ENCODE assay signal across 9 cellular contexts in genomic region chr7:98250789-98251188, GRCh38. TPM values are rescaled to one million over a fixed set of nuclear protein-coding genes. Genes with fewer than 3 reads are reported as not detected.
DNase-seq lines count a peak whose midpoint lies in the region; ATAC-seq, FAIRE-seq and TF ChIP-seq lines count a peak whose summit lies in the region.
"Had no signal": no experiment of that assay in that cellular context is flagged by ENCODE, and none has a peak within 500 bp of the region (broad histone marks: within the 10 kb centered on the region; RNA-seq: fewer than 3 reads in every experiment).

No MANE protein-coding gene starts in this region.

- H3K27ac Mint-ChIP-seq in activated CD8-positive, alpha-beta T cell treated with anti-CD3 and anti-CD28 coated beads, Interleukin-2, amount 10 ng/mL, durations not matched to agents 7 days and 5 days = peak overlapping the region; percentile 98

- ATAC-seq in A549 = no peak
- ATAC-seq in activated CD8-positive, alpha-beta T cell treated with anti-CD3 and anti-CD28 coated beads, Interleukin-2, amount 10 ng/mL, durations not matched to agents 7 days and 5 days = peak; percentile 29
- ATAC-seq in gastroesophageal sphincter = no peak
- ATAC-seq in GM19324 (IDR thresholded peaks at IDR 0.05; ENCODE audit: low FRiP score, unreplicated experiment) = no peak

- H3K27me3 ChIP-seq in gastroesophageal sphincter = no peaks in the 10 kb centered on the region

- H3K27ac ChIP-seq in A549 (peak overlapping the region in 1 of 2 experiments; percentile 53; a peak in 2 of 6 replicates), HEK293 (ENCODE audit: extremely low read depth, low read depth, low read length) (no peak overlapping the region), gastroesophageal sphincter (peak overlapping the region in 3 of 4 donors; percentile 36 to 87 (median 87))

- no peak for TF ChIP-seq POLR2A in A549 (IDR thresholded peaks at IDR 0.05; ENCODE audit: low read length)
- TF ChIP-seq POLR2A in gastroesophageal sphincter (IDR thresholded peaks at IDR 0.05) = no peak

- DNase-seq in A549 (ENCODE audit: low read depth in 1 of 2, low spot score in 1 of 2) = no peak
- DNase-seq in activated CD8-positive, alpha-beta T cell treated with anti-CD3 and anti-CD28 coated beads, Interleukin-2, amount 10 ng/mL, durations not matched to agents 7 days and 5 days = peak; percentile 78
- DNase-seq in stimulated activated CD4-positive, alpha-beta T cell treated with anti-CD3 and anti-CD28 coated beads, Interleukin-4, amount 100 ng/mL, for 48 hours (ENCODE audit: low read depth in 2 of 2) = peak; percentile 14 to 19
- DNase-seq in hypothalamus (lab: John Stamatoyannopoulos, UW) = no peak
- DNase-seq in NCI-H1436 (lab: John Stamatoyannopoulos, UW) = no peak

- peaks cover 59% of the 10 kb centered on the region for H3K4me1 Mint-ChIP-seq in activated CD8-positive, alpha-beta T cell treated with anti-CD3 and anti-CD28 coated beads, Interleukin-2, amount 10 ng/mL, durations not matched to agents 7 days and 5 days (ENCODE audit: low read depth)

- H3K4me2 ChIP-seq in A549 = peak overlapping the region; percentile 84

- no peaks in the 10 kb centered on the region for H3K9me3 ChIP-seq in A549
- H3K9me3 ChIP-seq in HEK293 (ENCODE audit: control insufficient read depth, insufficient read depth, low read depth, low read length) = no peaks in the 10 kb centered on the region
- H3K9me3 ChIP-seq in gastroesophageal sphincter = no peaks in the 10 kb centered on the region

- POLR2A ChIA-PET in A549 (lab: Yijun Ruan, JAX) (no interaction called here), HEK293 (lab: Yijun Ruan, JAX) (no interaction called here)
- POLR2A ChIA-PET in activated CD8-positive, alpha-beta T cell treated with anti-CD3 and anti-CD28 coated beads, Interleukin-2, amount 10 ng/mL, durations not matched to agents 7 days and 5 days (lab: Charles Lee) = interaction anchor here (0.7 to 1.8 kb wide), 4 partner anchors 30 to 145 kb away, joined by 3 to 10 read pairs (median 4); partner anchors contain the start of gene LMTK2

- H3K4me1 ChIP-seq in A549 (peaks cover 17% of the 10 kb centered on the region), HEK293 (ENCODE audit: control insufficient read depth, insufficient read depth, low read length) (peaks cover 2% of the 10 kb centered on the region; the same call in 1 of the 2 replicates), gastroesophageal sphincter (peaks cover 0 to 56% (median 19%) of the 10 kb centered on the region in 3 donors)

- H3K4me3 Mint-ChIP-seq in activated CD8-positive, alpha-beta T cell treated with anti-CD3 and anti-CD28 coated beads, Interleukin-2, amount 10 ng/mL, durations not matched to agents 7 days and 5 days = peak overlapping the region; percentile 95

- H3K36me3 Mint-ChIP-seq in activated CD8-positive, alpha-beta T cell treated with anti-CD3 and anti-CD28 coated beads, Interleukin-2, amount 10 ng/mL, durations not matched to agents 7 days and 5 days (ENCODE audit: low read depth) = peaks cover 29% of the 10 kb centered on the region

- no peak for TF ChIP-seq RAD21 in A549 (conservative IDR thresholded peaks at IDR 0.05 in 1 of 2, IDR thresholded peaks at IDR 0.05 in 1 of 2)

- FAIRE-seq in A549 (lab: Jason Lieb, UNC) = no peak

- H3K9me3 Mint-ChIP-seq in activated CD8-positive, alpha-beta T cell treated with anti-CD3 and anti-CD28 coated beads, Interleukin-2, amount 10 ng/mL, durations not matched to agents 7 days and 5 days (ENCODE audit: insufficient read depth) = no peaks in the 10 kb centered on the region

- CTCF ChIA-PET in A549 (lab: Yijun Ruan, JAX) = interaction anchor here (0.6 to 1.0 kb wide), 2 partner anchors 10 to 82 kb away, joined by 3 to 5 read pairs; no protein-coding TSS in a partner anchor
- CTCF ChIA-PET in HEK293 (lab: Yijun Ruan, JAX) = interaction anchor here (0.7 to 1.1 kb wide), 2 partner anchors 11 to 150 kb away, joined by 3 read pairs; partner anchors contain the start of gene BAIAP2L1
- CTCF ChIA-PET in activated CD8-positive, alpha-beta T cell treated with anti-CD3 and anti-CD28 coated beads, Interleukin-2, amount 10 ng/mL, durations not matched to agents 7 days and 5 days (lab: Charles Lee) = interaction anchor here (0.8 to 2.4 kb wide), 12 partner anchors 11 to 230 kb away, joined by 3 to 9 read pairs (median 4); no protein-coding TSS in a partner anchor

- TF ChIP-seq EP300 in A549 (IDR thresholded peaks at IDR 0.05) (no peak), gastroesophageal sphincter (IDR thresholded peaks at IDR 0.05) (no peak)

- TF ChIP-seq CTCF in A549 (IDR thresholded peaks at IDR 0.05) (no peak), HEK293 (tag by site-specific recombination; IDR thresholded peaks at IDR 0.05) (no peak), gastroesophageal sphincter (IDR thresholded peaks at IDR 0.05) (no peak)

- no peaks in the 10 kb centered on the region for H3K27me3 Mint-ChIP-seq in activated CD8-positive, alpha-beta T cell treated with anti-CD3 and anti-CD28 coated beads, Interleukin-2, amount 10 ng/mL, durations not matched to agents 7 days and 5 days (ENCODE audit: low read depth)

- H3K4me3 ChIP-seq in A549 = no peak overlapping the region; the same call in 2 of the 3 replicates
- no peak overlapping the region for H3K4me3 ChIP-seq in HEK293 (ENCODE audit: low read depth, low read length)
- H3K4me3 ChIP-seq in gastroesophageal sphincter = peak overlapping the region in 1 of 2 donors; percentile 90

- 62% methylated on average over 3 of the region's 3 CpGs for WGBS in A549 (ENCODE audit: missing lambda C conversion rate)
- 33 to 40% methylated on average over 2 of the region's 3 CpGs for WGBS in gastroesophageal sphincter (ENCODE audit: low coverage in 1 of 2), 2 donors

- peaks cover 4% of the 10 kb centered on the region in 2 experiments for H3K36me3 ChIP-seq in HEK293 (ENCODE audit: control insufficient read depth in 2 of 2, insufficient read depth in 1 of 2, low read length in 2 of 2)
- peaks cover 0 to 17% of the 10 kb centered on the region in 2 donors for H3K36me3 ChIP-seq in gastroesophageal sphincter

TF ChIP-seq in A549, 52 proteins besides CTCF, POLR2A, EP300 and RAD21:
- TF ChIP-seq NR3C1 (IDR thresholded peaks at IDR 0.05) (no peak), MAFK (IDR thresholded peaks at IDR 0.05; ENCODE audit: partially characterized antibody) (peak; percentile 25)

TF ChIP-seq in HEK293, 187 proteins besides CTCF, POLR2A, EP300 and RAD21:
- TF ChIP-seq SCRT2 (tag by site-specific recombination; IDR thresholded peaks at IDR 0.05) (0 out of 2 replicates have a peak, but pooled peaks have one; percentile 19), ZNF792 (tag by site-specific recombination; IDR thresholded peaks at IDR 0.05) (no peak)

RNA-seq across cellular contexts. Expression of gene TECPR1, which starts 1.2 kb away (rescaled TPM):
- 2.5 TPM in 2 replicates for polyA plus RNA-seq in A549 (2011; rRNA removed)
- polyA plus RNA-seq in A549 (2012; cell fraction: cytosol; rRNA removed) = 2.8 and 3.8 TPM in 2 replicates
- 14.1 and 21.5 TPM in 2 replicates for polyA plus RNA-seq in A549 (2012; cell fraction: nucleus; rRNA removed)
- polyA plus RNA-seq in A549 (2017; fragmentation: RNase III; extraction: RNeasy Plus Mini Kit Qiagen cat#74134 plus additional on column Dnase treatment) = 8.4 to 11.2 TPM (median 11.1 TPM) in 3 replicates
- polyA minus RNA-seq in A549 (2011; rRNA and poly(A)+ RNA removed) = 2.9 and 4.4 TPM in 2 replicates
- total RNA-seq in activated CD8-positive, alpha-beta T cell treated with anti-CD3 and anti-CD28 coated beads, Interleukin-2, amount 10 ng/mL, durations not matched to agents 7 days and 5 days = 10 to 100 TPM; 49.3 to 55.9 TPM
- total RNA-seq in gastroesophageal sphincter = 10 to 100 TPM; 18.6 to 22.3 (median 20.4) TPM

RNA-seq across cellular contexts. Expression of gene BRI3, which starts 30.7 kb away (rescaled TPM):
- polyA plus RNA-seq in A549 (2011; rRNA removed) = 61.0 and 68.3 TPM in 2 replicates
- 67.0 and 79.0 TPM in 2 replicates for polyA plus RNA-seq in A549 (2012; cell fraction: cytosol; rRNA removed)
- polyA plus RNA-seq in A549 (2012; cell fraction: nucleus; rRNA removed) = 29.3 and 35.6 TPM in 2 replicates
- 60.8 to 73.0 TPM (median 61.5 TPM) in 3 replicates for polyA plus RNA-seq in A549 (2017; fragmentation: RNase III; extraction: RNeasy Plus Mini Kit Qiagen cat#74134 plus additional on column Dnase treatment)
- 49.2 and 51.8 TPM in 2 replicates for polyA minus RNA-seq in A549 (2011; rRNA and poly(A)+ RNA removed)
- total RNA-seq in activated CD8-positive, alpha-beta T cell treated with anti-CD3 and anti-CD28 coated beads, Interleukin-2, amount 10 ng/mL, durations not matched to agents 7 days and 5 days = 10 to 100 TPM; 35.0 to 35.5 TPM
- total RNA-seq in gastroesophageal sphincter = 10 to 100 TPM; 39.0 to 51.4 (median 45.5) TPM

RNA-seq across cellular contexts. Expression of gene BHLHA15, which starts 39.5 kb away (rescaled TPM):
- polyA plus RNA-seq in A549 (2011; rRNA removed) = 0.15 and 0.30 TPM in 2 replicates
- 0.10 TPM in 1 of 2 replicates, not detected in the other for polyA plus RNA-seq in A549 (2012; cell fraction: cytosol; rRNA removed)
- polyA plus RNA-seq in A549 (2012; cell fraction: nucleus; rRNA removed) = 0.23 and 0.24 TPM in 2 replicates
- polyA plus RNA-seq in A549 (2017; fragmentation: RNase III; extraction: RNeasy Plus Mini Kit Qiagen cat#74134 plus additional on column Dnase treatment) = 0.23 to 0.34 TPM in 2 of 3 replicates, not detected in the other
- polyA minus RNA-seq in A549 (2011; rRNA and poly(A)+ RNA removed) = 0.39 and 0.45 TPM in 2 replicates
- total RNA-seq in activated CD8-positive, alpha-beta T cell treated with anti-CD3 and anti-CD28 coated beads, Interleukin-2, amount 10 ng/mL, durations not matched to agents 7 days and 5 days = not detected
- under 1 TPM in 1 of 4 donors, not detected in 3; 0.81 TPM for total RNA-seq in gastroesophageal sphincter
- total RNA-seq: subcutaneous adipose tissue had no signal

Comparison
In these comparisons a context has a peak if more than half of its experiments do, and no peak if none do; other contexts are left out.
1. DNase-seq: peak in activated CD8-positive, alpha-beta T cell treated with anti-CD3 and anti-CD28 coated beads, Interleukin-2, amount 10 ng/mL, durations not matched to agents 7 days and 5 days (single experiment) and stimulated activated CD4-positive, alpha-beta T cell treated with anti-CD3 and anti-CD28 coated beads, Interleukin-4, amount 100 ng/mL, for 48 hours (2 of 2); none in A549 (0 of 2), hypothalamus (0 of 51) and NCI-H1436 (single experiment).